ENCODE assay signal across 9 cellular contexts in genomic region chr6:2857185-2857579, GRCh38. TPM values are rescaled to one million over a fixed set of nuclear protein-coding genes. Genes with fewer than 3 reads are reported as not detected.
DNase-seq lines count a peak whose midpoint lies in the region; ATAC-seq and TF ChIP-seq lines count a peak whose summit lies in the region.
"Had no signal": no experiment of that assay in that cellular context is flagged by ENCODE, and none has a peak within 500 bp of the region (broad histone marks: within the 10 kb centered on the region; RNA-seq: fewer than 3 reads in every experiment).

No MANE protein-coding gene starts in this region.

- DNase-seq in CD14-positive monocyte (ENCODE audit: low spot score) (no peak), Karpas-422 (no peak), colonic mucosa (no peak), nephron progenitor cell (no peak), cerebellar cortex (ENCODE audit: low spot score) (no peak), suprapubic skin (ENCODE audit: low spot score in 2 of 2) (no peak)
- no peak for DNase-seq in activated effector memory CD4-positive, alpha-beta T cell treated with anti-CD3 and anti-CD28 coated beads, Interleukin-2, amount 50 U/mL, for 16 hours

- H3K36me3 Mint-ChIP-seq in CD14-positive monocyte (peaks cover 3 to 4% of the 10 kb centered on the region in 2 donors), nephron progenitor cell (ENCODE audit: low read depth) (no peaks in the 10 kb centered on the region)

- no peaks in the 10 kb centered on the region for H4K20me1 ChIP-seq in Karpas-422 (ENCODE audit: insufficient read depth, low read depth, low read length)

- no peak for TF ChIP-seq CTCF in CD14-positive monocyte (IDR thresholded peaks at IDR 0.05)
- TF ChIP-seq CTCF in colonic mucosa (IDR thresholded peaks at IDR 0.05): no peak
- no peak for TF ChIP-seq CTCF in nephron progenitor cell (IDR thresholded peaks at IDR 0.05)
- no peak for TF ChIP-seq CTCF in suprapubic skin (IDR thresholded peaks at IDR 0.05)

- no peak for TF ChIP-seq POLR2A in suprapubic skin (IDR thresholded peaks at IDR 0.05)

- H3K9ac ChIP-seq in Karpas-422 (ENCODE audit: low read length) (no peak overlapping the region), colonic mucosa (ENCODE audit: low read depth in 2 of 2, low read length in 2 of 2) (no peak overlapping the region)

- ATAC-seq in GM19455 (IDR thresholded peaks at IDR 0.05; ENCODE audit: unreplicated experiment): no peak

- H3K4me1 Mint-ChIP-seq in CD14-positive monocyte (peaks cover 87% of the 10 kb centered on the region), nephron progenitor cell (peaks cover 70% of the 10 kb centered on the region)

- H3K36me3 ChIP-seq in Karpas-422 (ENCODE audit: insufficient read depth, low read length): no peaks in the 10 kb centered on the region
- H3K36me3 ChIP-seq in colonic mucosa: no peaks in the 10 kb centered on the region
- H3K36me3 ChIP-seq in suprapubic skin: no peaks in the 10 kb centered on the region

- intact Hi-C loops in CD14-positive monocyte (cut with micrococcal nuclease): no loop called here
- intact Hi-C loops in colonic mucosa (cut with DNase I): no loop called here

- H3K4me2 ChIP-seq in Karpas-422 (ENCODE audit: low read depth, low read length, poor library complexity, severe bottlenecking): no peak overlapping the region

- no peaks in the 10 kb centered on the region for H3K9me3 ChIP-seq in Karpas-422 (ENCODE audit: low read length)
- H3K9me3 ChIP-seq in colonic mucosa: no peaks in the 10 kb centered on the region
- no peaks in the 10 kb centered on the region for H3K9me3 ChIP-seq in suprapubic skin

- TF ChIP-seq EP300 in suprapubic skin (IDR thresholded peaks at IDR 0.05): no peak

- H3K27me3 Mint-ChIP-seq in CD14-positive monocyte (ENCODE audit: low read depth in 3 of 3) (peaks cover 0 to 2% (median 0%) of the 10 kb centered on the region in 3 donors), nephron progenitor cell (ENCODE audit: low read depth, poor library complexity) (no peaks in the 10 kb centered on the region)

- H3K4me3 Mint-ChIP-seq in CD14-positive monocyte: peak overlapping the region in 1 of 2 donors; percentile 86
- peak overlapping the region; percentile 37 for H3K4me3 Mint-ChIP-seq in nephron progenitor cell

- H3K4me1 ChIP-seq in Karpas-422 (ENCODE audit: low read length) (peaks cover 61% of the 10 kb centered on the region), colonic mucosa (no peaks in the 10 kb centered on the region), suprapubic skin (peaks cover 28% of the 10 kb centered on the region)

- H3K27ac ChIP-seq in Karpas-422 (ENCODE audit: low read length) (peak overlapping the region; percentile 77), colonic mucosa (peak overlapping the region; percentile 74), suprapubic skin (no peak overlapping the region)
- H3K27ac ChIP-seq: HL-60 had no signal

- no peak overlapping the region for H2AFZ ChIP-seq in Karpas-422 (ENCODE audit: low read length)

- peaks cover 0 to 5% (median 0%) of the 10 kb centered on the region in 7 donors for H3K9me3 Mint-ChIP-seq in CD14-positive monocyte
- H3K9me3 Mint-ChIP-seq in nephron progenitor cell: peaks cover 4% of the 10 kb centered on the region

- WGBS in suprapubic skin: 97% methylated on average over 7 of the region's 7 CpGs

- H3K27me3 ChIP-seq in Karpas-422 (ENCODE audit: low read length): no peaks in the 10 kb centered on the region
- H3K27me3 ChIP-seq in colonic mucosa: no peaks in the 10 kb centered on the region
- no peaks in the 10 kb centered on the region for H3K27me3 ChIP-seq in suprapubic skin

- H3K79me2 ChIP-seq in Karpas-422 (ENCODE audit: low read length): no peaks in the 10 kb centered on the region

- H3K27ac Mint-ChIP-seq in CD14-positive monocyte (peak overlapping the region; percentile 93 to 99 (median 95)), nephron progenitor cell (peak overlapping the region; percentile 88)

- H3K4me3 ChIP-seq in Karpas-422 (ENCODE audit: low read length) (no peak overlapping the region), colonic mucosa (no peak overlapping the region), suprapubic skin (no peak overlapping the region)

- H3K9me2 ChIP-seq in Karpas-422 (replicated peaks; ENCODE audit: insufficient read depth, low read length): no peaks in the 10 kb centered on the region

RNA-seq across cellular contexts. Expression of gene SERPINB1, which starts 15.5 kb away (rescaled TPM):
- 100 to 1,000 TPM; 306 to 307 TPM for polyA plus RNA-seq in CD14-positive monocyte
- 0.22 TPM in 1 of 2 replicates, not detected in the other for total RNA-seq in Karpas-422 (2014; rRNA removed; shearing (Covaris generic); ENCODE audit: low replicate concordance)
- total RNA-seq in colonic mucosa: 100 to 1,000 TPM; 135 to 173 TPM
- total RNA-seq in suprapubic skin: 10 to 100 TPM; 11.8 to 20.6 (median 16.9) TPM

RNA-seq across cellular contexts. Expression of gene SERPINB9, which starts 45.9 kb away (rescaled TPM):
- 10 to 100 TPM; 34.3 to 77.7 TPM for polyA plus RNA-seq in CD14-positive monocyte
- 55.6 and 107 TPM in 2 replicates for total RNA-seq in Karpas-422 (2014; rRNA removed; shearing (Covaris generic); ENCODE audit: low replicate concordance)
- total RNA-seq in colonic mucosa (1 to 10 TPM; 5.5 to 6.5 TPM), suprapubic skin (1 to 10 TPM; 1.0 to 4.0 (median 2.5) TPM)

Comparison
In these comparisons a context has a peak if more than half of its experiments do, and no peak if none do; other contexts are left out.
1. RNA of gene SERPINB1, which starts 15.5 kb away (total RNA-seq): 135 to 173 TPM in colonic mucosa and 11.8 to 20.6 TPM in suprapubic skin; 0.22 TPM in Karpas-422; every median in the first group is over 10 times any median in the second.